ENCODE assay signal across 1 cellular context in the genomic region with DNA sequence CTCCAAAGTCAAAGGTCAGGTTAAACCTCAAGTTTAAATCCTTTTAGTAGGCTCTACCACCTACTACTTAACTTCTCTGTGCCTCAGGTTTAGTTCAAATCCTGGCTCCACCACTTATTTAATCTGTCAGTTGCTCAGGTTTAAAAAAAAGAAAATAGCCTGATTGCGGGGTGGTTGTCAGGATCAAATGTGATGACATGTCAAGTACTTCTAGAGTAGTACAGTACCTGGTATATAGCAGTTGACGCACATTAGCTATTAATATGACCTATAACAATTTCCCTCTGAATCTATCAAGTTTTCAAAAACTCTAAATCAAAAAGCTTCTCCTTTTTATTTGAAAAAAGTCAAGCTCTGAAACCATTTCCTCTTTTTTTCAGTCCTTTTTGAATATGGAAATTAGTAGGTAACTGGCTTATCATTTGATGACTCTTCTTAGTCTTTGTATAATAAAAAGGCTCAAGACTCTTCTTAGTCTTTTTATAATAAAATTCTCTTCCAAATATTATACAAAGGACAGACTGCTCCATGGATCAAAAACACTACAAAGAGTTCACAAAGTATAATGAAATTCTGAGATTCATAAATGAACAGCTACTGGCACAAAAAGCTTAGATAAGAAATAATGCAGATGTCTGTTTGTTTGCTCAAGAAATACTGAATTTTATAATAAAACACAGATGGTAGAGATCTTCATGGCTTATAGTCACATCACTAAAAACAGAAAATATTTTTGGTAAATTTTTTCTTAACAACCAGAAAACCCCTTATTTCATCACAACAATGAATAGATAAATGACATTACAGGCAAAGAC.
TF ChIP-seq lines count a peak whose summit lies in the region.

No MANE protein-coding gene starts in this region.

TF ChIP-seq in GM23338, 12 proteins besides CTCF, POLR2A, EP300 and RAD21 (continued from another document):
- TF ChIP-seq, protein P1, sequence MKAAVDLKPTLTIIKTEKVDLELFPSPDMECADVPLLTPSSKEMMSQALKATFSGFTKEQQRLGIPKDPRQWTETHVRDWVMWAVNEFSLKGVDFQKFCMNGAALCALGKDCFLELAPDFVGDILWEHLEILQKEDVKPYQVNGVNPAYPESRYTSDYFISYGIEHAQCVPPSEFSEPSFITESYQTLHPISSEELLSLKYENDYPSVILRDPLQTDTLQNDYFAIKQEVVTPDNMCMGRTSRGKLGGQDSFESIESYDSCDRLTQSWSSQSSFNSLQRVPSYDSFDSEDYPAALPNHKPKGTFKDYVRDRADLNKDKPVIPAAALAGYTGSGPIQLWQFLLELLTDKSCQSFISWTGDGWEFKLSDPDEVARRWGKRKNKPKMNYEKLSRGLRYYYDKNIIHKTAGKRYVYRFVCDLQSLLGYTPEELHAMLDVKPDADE (IDR thresholded peaks at IDR 0.05): no peak
- TF ChIP-seq CREB1 (CRISPR knock-in tag; IDR thresholded peaks at IDR 0.05; ENCODE audit: low read depth) (no peak), POLR2AphosphoS5 (IDR thresholded peaks at IDR 0.05; ENCODE audit: low read depth) (no peak), EZH2phosphoT487 (IDR thresholded peaks at IDR 0.05; ENCODE audit: unreplicated experiment) (no peak), EZH2 (IDR thresholded peaks at IDR 0.05; ENCODE audit: low read depth, unreplicated experiment) (no peak)
- TF ChIP-seq, protein P2, sequence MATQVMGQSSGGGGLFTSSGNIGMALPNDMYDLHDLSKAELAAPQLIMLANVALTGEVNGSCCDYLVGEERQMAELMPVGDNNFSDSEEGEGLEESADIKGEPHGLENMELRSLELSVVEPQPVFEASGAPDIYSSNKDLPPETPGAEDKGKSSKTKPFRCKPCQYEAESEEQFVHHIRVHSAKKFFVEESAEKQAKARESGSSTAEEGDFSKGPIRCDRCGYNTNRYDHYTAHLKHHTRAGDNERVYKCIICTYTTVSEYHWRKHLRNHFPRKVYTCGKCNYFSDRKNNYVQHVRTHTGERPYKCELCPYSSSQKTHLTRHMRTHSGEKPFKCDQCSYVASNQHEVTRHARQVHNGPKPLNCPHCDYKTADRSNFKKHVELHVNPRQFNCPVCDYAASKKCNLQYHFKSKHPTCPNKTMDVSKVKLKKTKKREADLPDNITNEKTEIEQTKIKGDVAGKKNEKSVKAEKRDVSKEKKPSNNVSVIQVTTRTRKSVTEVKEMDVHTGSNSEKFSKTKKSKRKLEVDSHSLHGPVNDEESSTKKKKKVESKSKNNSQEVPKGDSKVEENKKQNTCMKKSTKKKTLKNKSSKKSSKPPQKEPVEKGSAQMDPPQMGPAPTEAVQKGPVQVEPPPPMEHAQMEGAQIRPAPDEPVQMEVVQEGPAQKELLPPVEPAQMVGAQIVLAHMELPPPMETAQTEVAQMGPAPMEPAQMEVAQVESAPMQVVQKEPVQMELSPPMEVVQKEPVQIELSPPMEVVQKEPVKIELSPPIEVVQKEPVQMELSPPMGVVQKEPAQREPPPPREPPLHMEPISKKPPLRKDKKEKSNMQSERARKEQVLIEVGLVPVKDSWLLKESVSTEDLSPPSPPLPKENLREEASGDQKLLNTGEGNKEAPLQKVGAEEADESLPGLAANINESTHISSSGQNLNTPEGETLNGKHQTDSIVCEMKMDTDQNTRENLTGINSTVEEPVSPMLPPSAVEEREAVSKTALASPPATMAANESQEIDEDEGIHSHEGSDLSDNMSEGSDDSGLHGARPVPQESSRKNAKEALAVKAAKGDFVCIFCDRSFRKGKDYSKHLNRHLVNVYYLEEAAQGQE (IDR thresholded peaks at IDR 0.05; ENCODE audit: unreplicated experiment): no peak
TF ChIP-seq in GM23338: peak in this region for 0.
